Comparison of ENCODE assay signal across 8 cellular contexts in the genomic region with DNA sequence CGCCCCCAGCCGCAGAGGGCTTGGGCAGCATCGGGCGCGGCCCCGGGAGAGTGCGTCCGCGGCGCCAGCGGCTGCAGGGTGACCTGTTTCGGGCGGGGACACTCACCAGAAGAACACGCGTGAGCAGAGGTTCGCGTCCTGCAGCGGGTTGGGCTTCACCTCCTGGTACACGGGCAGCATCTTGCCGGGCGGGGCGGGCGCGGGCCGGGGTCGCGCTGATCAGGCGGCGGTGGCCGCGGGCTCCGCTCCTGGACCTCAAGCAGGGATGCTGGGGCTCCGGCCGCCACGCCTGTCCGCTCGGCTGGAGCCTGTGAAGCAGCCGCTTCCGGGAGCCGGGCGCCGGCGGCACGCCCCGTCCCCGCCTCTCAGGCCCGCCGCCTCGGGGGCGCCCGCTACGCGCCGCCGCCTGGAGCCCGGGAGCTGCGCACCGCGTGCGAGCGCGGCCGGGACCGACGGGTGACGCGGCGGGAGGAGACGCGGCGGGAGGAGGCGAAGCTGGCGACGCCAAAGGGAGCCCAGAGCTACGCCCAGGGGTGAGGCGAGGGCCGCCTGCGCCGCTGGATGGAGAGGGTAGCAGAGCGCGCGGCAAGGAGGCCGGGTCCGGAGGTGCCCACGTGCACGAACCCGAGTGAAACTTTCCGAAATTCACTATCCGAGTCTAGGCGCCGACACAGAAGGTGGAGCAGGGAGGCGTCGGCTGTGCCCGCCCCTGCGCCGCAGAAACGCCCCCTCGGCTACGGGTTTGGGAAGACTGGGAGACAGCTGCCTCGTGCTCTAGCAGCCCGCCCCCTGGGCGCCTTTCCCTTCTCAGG. TPM values are rescaled to one million over a fixed set of nuclear protein-coding genes. Genes with fewer than 3 reads are reported as not detected.
DNase-seq lines count a peak whose midpoint lies in the region; ATAC-seq and TF ChIP-seq lines count a peak whose summit lies in the region.

A gene with protein sequence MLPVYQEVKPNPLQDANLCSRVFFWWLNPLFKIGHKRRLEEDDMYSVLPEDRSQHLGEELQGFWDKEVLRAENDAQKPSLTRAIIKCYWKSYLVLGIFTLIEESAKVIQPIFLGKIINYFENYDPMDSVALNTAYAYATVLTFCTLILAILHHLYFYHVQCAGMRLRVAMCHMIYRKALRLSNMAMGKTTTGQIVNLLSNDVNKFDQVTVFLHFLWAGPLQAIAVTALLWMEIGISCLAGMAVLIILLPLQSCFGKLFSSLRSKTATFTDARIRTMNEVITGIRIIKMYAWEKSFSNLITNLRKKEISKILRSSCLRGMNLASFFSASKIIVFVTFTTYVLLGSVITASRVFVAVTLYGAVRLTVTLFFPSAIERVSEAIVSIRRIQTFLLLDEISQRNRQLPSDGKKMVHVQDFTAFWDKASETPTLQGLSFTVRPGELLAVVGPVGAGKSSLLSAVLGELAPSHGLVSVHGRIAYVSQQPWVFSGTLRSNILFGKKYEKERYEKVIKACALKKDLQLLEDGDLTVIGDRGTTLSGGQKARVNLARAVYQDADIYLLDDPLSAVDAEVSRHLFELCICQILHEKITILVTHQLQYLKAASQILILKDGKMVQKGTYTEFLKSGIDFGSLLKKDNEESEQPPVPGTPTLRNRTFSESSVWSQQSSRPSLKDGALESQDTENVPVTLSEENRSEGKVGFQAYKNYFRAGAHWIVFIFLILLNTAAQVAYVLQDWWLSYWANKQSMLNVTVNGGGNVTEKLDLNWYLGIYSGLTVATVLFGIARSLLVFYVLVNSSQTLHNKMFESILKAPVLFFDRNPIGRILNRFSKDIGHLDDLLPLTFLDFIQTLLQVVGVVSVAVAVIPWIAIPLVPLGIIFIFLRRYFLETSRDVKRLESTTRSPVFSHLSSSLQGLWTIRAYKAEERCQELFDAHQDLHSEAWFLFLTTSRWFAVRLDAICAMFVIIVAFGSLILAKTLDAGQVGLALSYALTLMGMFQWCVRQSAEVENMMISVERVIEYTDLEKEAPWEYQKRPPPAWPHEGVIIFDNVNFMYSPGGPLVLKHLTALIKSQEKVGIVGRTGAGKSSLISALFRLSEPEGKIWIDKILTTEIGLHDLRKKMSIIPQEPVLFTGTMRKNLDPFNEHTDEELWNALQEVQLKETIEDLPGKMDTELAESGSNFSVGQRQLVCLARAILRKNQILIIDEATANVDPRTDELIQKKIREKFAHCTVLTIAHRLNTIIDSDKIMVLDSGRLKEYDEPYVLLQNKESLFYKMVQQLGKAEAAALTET (N-terminal part only) (minus strand): TSS at position 317 of the 812 bp plus-strand sequence. CDS start 137 bp downstream, at position 180.

- H3K27ac ChIP-seq in HL-60 (replicated peaks), result peak within 1 kb of the TSS; percentile 57
- H3K27ac ChIP-seq in PC-9, result no peak within 1 kb of the TSS; the same call in 1 of the 2 replicates
- peak within 1 kb of the TSS; percentile 85 for H3K27ac ChIP-seq in fibroblast of lung (ENCODE audit: insufficient read depth, low read length)
- H3K27ac ChIP-seq in naive thymus-derived CD4-positive, alpha-beta T cell (ENCODE audit: low read depth, low read length), result peak within 1 kb of the TSS; percentile 41

- peak; percentile 58 for DNase-seq in Calu3
- DNase-seq in HL-60 (ENCODE audit: low read depth in 1 of 2, low spot score in 1 of 2), result peak; percentile 49 to 67
- DNase-seq in PC-9, result peak in 1 of 2 experiments; percentile 76
- peak; percentile 69 to 80 for DNase-seq in activated T-cell treated with anti-CD3 and anti-CD28 coated beads, Interleukin-2, amount 50 U/mL, for 48 hours
- DNase-seq in fibroblast of lung (ENCODE audit: low read depth in 2 of 2), result peak; percentile 68 to 72
- peak; percentile 22 to 78 (median 48) for DNase-seq in naive thymus-derived CD4-positive, alpha-beta T cell

- no peaks in the 10 kb centered on the region for H4K20me1 ChIP-seq in PC-9 (ENCODE audit: insufficient read depth)
- H4K20me1 ChIP-seq in fibroblast of lung (ENCODE audit: control insufficient read depth, extremely low read depth, insufficient read depth, low read length), result no peaks in the 10 kb centered on the region

- ATAC-seq in GM19468 (IDR thresholded peaks at IDR 0.05; ENCODE audit: extremely low read depth, unreplicated experiment), result peak; percentile 76
- ATAC-seq in naive thymus-derived CD4-positive, alpha-beta T cell, result peak; percentile 86

- TF ChIP-seq CTCF in Calu3 (IDR thresholded peaks at IDR 0.05; ENCODE audit: unreplicated experiment) (no peak), HL-60 (IDR thresholded peaks at IDR 0.05; ENCODE audit: insufficient read depth, low read length) (no peak), PC-9 (conservative IDR thresholded peaks at IDR 0.05) (no peak), fibroblast of lung (conservative IDR thresholded peaks at IDR 0.05 in 1 of 2, IDR thresholded peaks at IDR 0.05 in 1 of 2; ENCODE audit: low read depth in 1 of 2, low read length in 2 of 2) (no peak)

- no peaks in the 10 kb centered on the region for H3K4me1 Mint-ChIP-seq in Calu3 (ENCODE audit: low read depth, unreplicated experiment)
- peaks cover 7 to 41% (median 27%) of the 10 kb centered on the region in 7 donors for H3K4me1 Mint-ChIP-seq in naive thymus-derived CD4-positive, alpha-beta T cell
- peaks cover 47% of the 10 kb centered on the region for H3K4me1 Mint-ChIP-seq in stimulated activated naive CD8-positive, alpha-beta T cell treated with anti-CD3 and anti-CD28 coated beads, Interleukin-15, Interleukin-2, amounts not matched to agents 100 ng/mL and 50 ng/mL, for 24 hours (ENCODE audit: low read depth)

- H3K9ac ChIP-seq in fibroblast of lung (ENCODE audit: insufficient read depth, low read length), result peak within 1 kb of the TSS; percentile 75

- no peaks in the 10 kb centered on the region for H3K9me2 ChIP-seq in PC-9 (ENCODE audit: insufficient read depth)

- H3K9me3 Mint-ChIP-seq in Calu3 (ENCODE audit: low read depth, unreplicated experiment), result no peaks in the 10 kb centered on the region
- H3K9me3 Mint-ChIP-seq in naive thymus-derived CD4-positive, alpha-beta T cell, result peaks cover 0 to 2% (median 0%) of the 10 kb centered on the region in 11 donors
- no peaks in the 10 kb centered on the region for H3K9me3 Mint-ChIP-seq in stimulated activated naive CD8-positive, alpha-beta T cell treated with anti-CD3 and anti-CD28 coated beads, Interleukin-15, Interleukin-2, amounts not matched to agents 100 ng/mL and 50 ng/mL, for 24 hours

- peak within 1 kb of the TSS; percentile 92 for H3K4me3 ChIP-seq in HL-60 (replicated peaks; ENCODE audit: insufficient read depth, low read length)
- peak within 1 kb of the TSS; percentile 59 for H3K4me3 ChIP-seq in PC-9
- H3K4me3 ChIP-seq in fibroblast of lung (replicated peaks in 1 of 4; ENCODE audit: control extremely low read depth in 1 of 4, insufficient read depth in 1 of 4, low read depth in 3 of 4, low read length in 4 of 4), result peak within 1 kb of the TSS; percentile 70 to 96 (median 82)
- peak within 1 kb of the TSS; percentile 50 for H3K4me3 ChIP-seq in naive thymus-derived CD4-positive, alpha-beta T cell (ENCODE audit: low read length)

- no peaks in the 10 kb centered on the region for H3K27me3 ChIP-seq in HL-60 (ENCODE audit: insufficient read depth, poor library complexity, severe bottlenecking)
- H3K27me3 ChIP-seq in PC-9 (ENCODE audit: insufficient read depth, low read depth), result no peaks in the 10 kb centered on the region
- H3K27me3 ChIP-seq in fibroblast of lung (ENCODE audit: control insufficient read depth, insufficient read depth, low read length), result no peaks in the 10 kb centered on the region
- no peaks in the 10 kb centered on the region for H3K27me3 ChIP-seq in naive thymus-derived CD4-positive, alpha-beta T cell (ENCODE audit: control insufficient read depth in 2 of 2, insufficient read depth in 2 of 2, low read length in 2 of 2)

- H3K9me3 ChIP-seq in PC-9 (ENCODE audit: insufficient read depth, low read depth) (no peaks in the 10 kb centered on the region), fibroblast of lung (ENCODE audit: control insufficient read depth, insufficient read depth, low read depth, low read length) (no peaks in the 10 kb centered on the region)
- no peaks in the 10 kb centered on the region for H3K9me3 ChIP-seq in naive thymus-derived CD4-positive, alpha-beta T cell (ENCODE audit: control insufficient read depth in 2 of 3, low read length in 3 of 3)

- BruUV-seq in Calu3 (replicated peaks; lab: Mats Ljungman, UMichigan) (no TSS peak), PC-9 (replicated peaks; lab: Mats Ljungman, UMichigan) (no TSS peak)

- intact Hi-C loops in Calu3 (cut with micrococcal nuclease; ENCODE audit: unreplicated experiment) (no loop called here), PC-9 (cut with micrococcal nuclease; ENCODE audit: unreplicated experiment) (loop anchor here (2.0 kb wide), 1 partner anchor 111 kb away; no protein-coding TSS in a partner anchor)
- intact Hi-C loops in naive thymus-derived CD4-positive, alpha-beta T cell (cut with micrococcal nuclease), result loop anchor here (1.0 to 2.0 kb wide), 4 partner anchors 103 to 753 kb away; a partner anchor contains a TSS

- POLR2A ChIA-PET in PC-9 (lab: Charles Lee; ENCODE audit: unreplicated experiment), result interaction anchor here (0.7 kb wide), 1 partner anchor 20 kb away, joined by 4 read pairs; no protein-coding TSS in a partner anchor
- POLR2A ChIA-PET in naive thymus-derived CD4-positive, alpha-beta T cell (lab: Charles Lee), result interaction anchor here (0.9 to 1.1 kb wide), 2 partner anchors 16 to 376 kb away, joined by 3 read pairs; a partner anchor contains a TSS

- CTCF ChIA-PET in Calu3 (lab: Charles Lee), result interaction anchor here (1.0 kb wide), 1 partner anchor 13 kb away, joined by 3 read pairs; no protein-coding TSS in a partner anchor
- CTCF ChIA-PET in PC-9 (lab: Charles Lee), result interaction anchor here (0.6 kb wide), 1 partner anchor 80 kb away, joined by 4 read pairs; no protein-coding TSS in a partner anchor
- CTCF ChIA-PET in naive thymus-derived CD4-positive, alpha-beta T cell (lab: Charles Lee), result interaction anchor here (1.0 kb wide), 1 partner anchor 112 kb away, joined by 4 read pairs; no protein-coding TSS in a partner anchor

- H3K27ac Mint-ChIP-seq in Calu3 (ENCODE audit: unreplicated experiment), result no peak within 1 kb of the TSS
- H3K27ac Mint-ChIP-seq in naive thymus-derived CD4-positive, alpha-beta T cell, result peak within 1 kb of the TSS in 8 of 9 donors; percentile 6 to 86 (median 66)
- H3K27ac Mint-ChIP-seq in stimulated activated naive CD8-positive, alpha-beta T cell treated with anti-CD3 and anti-CD28 coated beads, Interleukin-15, Interleukin-2, amounts not matched to agents 100 ng/mL and 50 ng/mL, for 24 hours, result peak within 1 kb of the TSS; percentile 86

- peaks cover 21% of the 10 kb centered on the region; the same call in 1 of the 2 replicates for H3F3A ChIP-seq in PC-9 (ENCODE audit: insufficient read depth, low read depth)

- peak within 1 kb of the TSS; percentile 75 for H3K4me2 ChIP-seq in PC-9
- H3K4me2 ChIP-seq in fibroblast of lung (ENCODE audit: extremely low read depth, insufficient read depth, low read length), result peak within 1 kb of the TSS; percentile 89

- peaks cover 24% of the 10 kb centered on the region for H3K4me1 ChIP-seq in PC-9 (replicated peaks; ENCODE audit: insufficient read depth)
- peaks cover 2% of the 10 kb centered on the region for H3K4me1 ChIP-seq in fibroblast of lung (ENCODE audit: control insufficient read depth, extremely low read depth, insufficient read depth, low read length)
- peaks cover 0 to 5% of the 10 kb centered on the region in 2 donors for H3K4me1 ChIP-seq in naive thymus-derived CD4-positive, alpha-beta T cell (ENCODE audit: control insufficient read depth in 2 of 2, insufficient read depth in 2 of 2, low read length in 2 of 2)

- peak within 1 kb of the TSS; percentile 46; the same call in 1 of the 2 replicates for H2AFZ ChIP-seq in PC-9
- H2AFZ ChIP-seq in fibroblast of lung (ENCODE audit: low read length), result peak within 1 kb of the TSS; percentile 58

- H3K79me2 ChIP-seq in PC-9 (ENCODE audit: low read depth) (0 out of 2 replicates have a peak, but pooled peaks cover 4% of the 10 kb centered on the region), fibroblast of lung (ENCODE audit: control insufficient read depth, insufficient read depth, low read length) (peaks cover 35% of the 10 kb centered on the region)

- peaks cover 7% of the 10 kb centered on the region for H3K36me3 Mint-ChIP-seq in Calu3 (ENCODE audit: insufficient read depth, unreplicated experiment)
- no peaks in the 10 kb centered on the region for H3K36me3 Mint-ChIP-seq in naive thymus-derived CD4-positive, alpha-beta T cell
- peaks cover 19% of the 10 kb centered on the region for H3K36me3 Mint-ChIP-seq in stimulated activated naive CD8-positive, alpha-beta T cell treated with anti-CD3 and anti-CD28 coated beads, Interleukin-15, Interleukin-2, amounts not matched to agents 100 ng/mL and 50 ng/mL, for 24 hours (ENCODE audit: low read depth)

- H3K4me3 Mint-ChIP-seq in Calu3 (ENCODE audit: low read depth, unreplicated experiment), result peak within 1 kb of the TSS; percentile 83
- peak within 1 kb of the TSS; percentile 84 to 96 (median 87) for H3K4me3 Mint-ChIP-seq in naive thymus-derived CD4-positive, alpha-beta T cell
- peak within 1 kb of the TSS; percentile 91 for H3K4me3 Mint-ChIP-seq in stimulated activated naive CD8-positive, alpha-beta T cell treated with anti-CD3 and anti-CD28 coated beads, Interleukin-15, Interleukin-2, amounts not matched to agents 100 ng/mL and 50 ng/mL, for 24 hours

- H3K36me3 ChIP-seq in PC-9 (ENCODE audit: low read depth) (no peaks in the 10 kb centered on the region), fibroblast of lung (ENCODE audit: control insufficient read depth, insufficient read depth, low read length) (no peaks in the 10 kb centered on the region)
- no peaks in the 10 kb centered on the region for H3K36me3 ChIP-seq in naive thymus-derived CD4-positive, alpha-beta T cell (ENCODE audit: control insufficient read depth in 2 of 3, insufficient read depth in 3 of 3, low read length in 3 of 3)

- H3K27me3 Mint-ChIP-seq in Calu3 (ENCODE audit: unreplicated experiment), result no peaks in the 10 kb centered on the region
- peaks cover 0 to 15% (median 0%) of the 10 kb centered on the region in 5 donors for H3K27me3 Mint-ChIP-seq in naive thymus-derived CD4-positive, alpha-beta T cell
- H3K27me3 Mint-ChIP-seq in stimulated activated naive CD8-positive, alpha-beta T cell treated with anti-CD3 and anti-CD28 coated beads, Interleukin-15, Interleukin-2, amounts not matched to agents 100 ng/mL and 50 ng/mL, for 24 hours, result peaks cover 6% of the 10 kb centered on the region

RNA-seq across cellular contexts. Expression of the gene that starts here (rescaled TPM):
- 10.0 and 12.5 TPM in 2 replicates for total RNA-seq in Calu3 (2022)
- total RNA-seq in PC-9 (2021), result 17.0 and 18.6 TPM in 2 replicates
- 58.0 and 98.8 TPM in 2 replicates for total RNA-seq in fibroblast of lung
- polyA plus RNA-seq in fibroblast of lung, result 35.2 and 86.4 TPM in 2 replicates
- polyA plus RNA-seq in fibroblast of lung (2012), result 18.2 and 47.7 TPM in 2 replicates
- 47.7 and 162 TPM in 2 replicates for polyA minus RNA-seq in fibroblast of lung (ENCODE audit: low replicate concordance)
- 1 to 10 TPM; 5.8 to 9.2 (median 7.5) TPM for total RNA-seq in naive thymus-derived CD4-positive, alpha-beta T cell
- 1 to 10 TPM; 3.5 to 3.9 TPM for polyA plus RNA-seq in naive thymus-derived CD4-positive, alpha-beta T cell
